9 cellular contexts compared by ENCODE assay signal in genomic region chr11:76266269-76266668, GRCh38. TPM values are rescaled to one million over a fixed set of nuclear protein-coding genes. Genes with fewer than 3 reads are reported as not detected.
DNase-seq lines count a peak whose midpoint lies in the region; ATAC-seq and TF ChIP-seq lines count a peak whose summit lies in the region.
"Had no signal": no experiment of that assay in that cellular context is flagged by ENCODE, and none has a peak within 500 bp of the region (broad histone marks: within the 10 kb centered on the region; RNA-seq: fewer than 3 reads in every experiment).

No MANE protein-coding gene starts in this region.

- H3K27ac Mint-ChIP-seq in MCF 10A (ENCODE audit: low read depth, unreplicated experiment) (peak overlapping the region; percentile 97), nephron progenitor cell (no peak overlapping the region), T-helper 17 cell (no peak overlapping the region)

- H3K27me3 Mint-ChIP-seq in MCF 10A (ENCODE audit: insufficient read depth, unreplicated experiment) = no peaks in the 10 kb centered on the region
- peaks cover 57% of the 10 kb centered on the region for H3K27me3 Mint-ChIP-seq in nephron progenitor cell (ENCODE audit: low read depth, poor library complexity)
- peaks cover 15% of the 10 kb centered on the region for H3K27me3 Mint-ChIP-seq in T-helper 17 cell

- no peak overlapping the region for H3K14ac ChIP-seq in mesenchymal stem cell (ENCODE audit: low read length in 2 of 2)

- no peak overlapping the region for H2BK12ac ChIP-seq in mesenchymal stem cell (ENCODE audit: low read length in 2 of 2)

- DNase-seq in AG04450 (ENCODE audit: low read depth, low spot score) (peak; percentile 8), HT1080 (ENCODE audit: low read depth) (peak; percentile 74), MCF 10A (ENCODE audit: unreplicated experiment) (peak; percentile 91), mesenchymal stem cell (peak; percentile 83), NCI-H345 treated with DMSO at 0.1 percent for 48 hours (lab: John Stamatoyannopoulos, UW; ENCODE audit: unreplicated experiment) (no peak), left lobe of liver (ENCODE audit: low spot score) (no peak), nephron progenitor cell (no peak), T-helper 17 cell (no peak)
- DNase-seq: DMS153 had no signal

- no peaks in the 10 kb centered on the region; the same call in 1 of the 2 replicates for H3K9me3 ChIP-seq in AG04450 (ENCODE audit: control insufficient read depth, insufficient read depth, low read length)
- no peaks in the 10 kb centered on the region for H3K9me3 ChIP-seq in mesenchymal stem cell (ENCODE audit: control insufficient read depth, low read length)
- no peaks in the 10 kb centered on the region for H3K9me3 ChIP-seq in T-helper 17 cell (ENCODE audit: control insufficient read depth, low read length, poor library complexity, severe bottlenecking)

- H3K4me2 ChIP-seq in mesenchymal stem cell (ENCODE audit: low read length, poor library complexity, severe bottlenecking) = no peak overlapping the region

- ATAC-seq in left lobe of liver (no peak), T-helper 17 cell (no peak)

- peaks cover 4% of the 10 kb centered on the region for H3K4me1 ChIP-seq in mesenchymal stem cell (ENCODE audit: control insufficient read depth, insufficient read depth, low read depth, low read length)

- no peak overlapping the region for H2BK5ac ChIP-seq in mesenchymal stem cell (ENCODE audit: low read depth, low read length, poor library complexity, severe bottlenecking)

- 22% methylated on average over 5 of the region's 6 CpGs for WGBS in mesenchymal stem cell

- no peaks in the 10 kb centered on the region for H3K79me1 ChIP-seq in mesenchymal stem cell (replicated peaks; ENCODE audit: low read length, poor library complexity, severe bottlenecking)

- H3K4me3 Mint-ChIP-seq in MCF 10A (ENCODE audit: unreplicated experiment) (peak overlapping the region; percentile 29), nephron progenitor cell (no peak overlapping the region), T-helper 17 cell (no peak overlapping the region)

- H4K8ac ChIP-seq in mesenchymal stem cell (ENCODE audit: low read length) = no peak overlapping the region

- H3K36me3 Mint-ChIP-seq in MCF 10A (ENCODE audit: insufficient read depth, unreplicated experiment) (no peaks in the 10 kb centered on the region), nephron progenitor cell (ENCODE audit: low read depth) (no peaks in the 10 kb centered on the region), T-helper 17 cell (ENCODE audit: low read depth) (no peaks in the 10 kb centered on the region)

- H3K4me3 ChIP-seq in AG04450 (ENCODE audit: low read depth, low read length) = no peak overlapping the region
- peak overlapping the region in 1 of 2 experiments; percentile 49 for H3K4me3 ChIP-seq in mesenchymal stem cell (ENCODE audit: insufficient read depth in 1 of 2, low read depth in 1 of 2, low read length in 2 of 2)

- H2AFZ ChIP-seq in mesenchymal stem cell (ENCODE audit: low read depth, low read length) = no peak overlapping the region

- H3K27ac ChIP-seq in AG04450 (ENCODE audit: low read depth, low read length) (no peak overlapping the region), mesenchymal stem cell (ENCODE audit: low read length, poor library complexity, severe bottlenecking) (no peak overlapping the region)

- H3K27me3 ChIP-seq in AG04450 (ENCODE audit: control insufficient read depth, insufficient read depth, low read length) = peaks cover 59% of the 10 kb centered on the region
- H3K27me3 ChIP-seq in mesenchymal stem cell (ENCODE audit: control insufficient read depth in 1 of 2, insufficient read depth in 1 of 2, low read length in 2 of 2) = peaks cover 9 to 67% of the 10 kb centered on the region in 2 experiments

- peak overlapping the region; percentile 87 for H3K9ac ChIP-seq in mesenchymal stem cell (ENCODE audit: low read length)

- TF ChIP-seq CTCF in AG04450 (IDR thresholded peaks at IDR 0.05; ENCODE audit: low read depth, low read length) (no peak), MCF 10A (IDR thresholded peaks at IDR 0.05; ENCODE audit: unreplicated experiment) (no peak), nephron progenitor cell (IDR thresholded peaks at IDR 0.05) (no peak)

- no peak overlapping the region for H2BK15ac ChIP-seq in mesenchymal stem cell (ENCODE audit: low read depth, poor library complexity, severe bottlenecking)

- no peak overlapping the region for H3K4ac ChIP-seq in mesenchymal stem cell (ENCODE audit: low read depth in 1 of 2, low read length in 2 of 2)

- no TSS peak for BruUV-seq in MCF 10A (replicated peaks; lab: Mats Ljungman, UMichigan)

- no peak overlapping the region for H3K18ac ChIP-seq in mesenchymal stem cell (ENCODE audit: low read depth in 1 of 2, low read length in 2 of 2)

- no peak overlapping the region for H2BK120ac ChIP-seq in mesenchymal stem cell (ENCODE audit: low read depth, low read length)

- intact Hi-C loops in MCF 10A (cut with micrococcal nuclease) = loop anchor here (1.0 kb wide), 1 partner anchor 31 kb away; no protein-coding TSS in a partner anchor

- H3K4me1 Mint-ChIP-seq in MCF 10A (ENCODE audit: insufficient read depth, unreplicated experiment) (peaks cover 9% of the 10 kb centered on the region), nephron progenitor cell (peaks cover 10% of the 10 kb centered on the region), T-helper 17 cell (peaks cover 5% of the 10 kb centered on the region)

- H4K91ac ChIP-seq in mesenchymal stem cell (ENCODE audit: low read length) = no peak overlapping the region

- H3K9me3 Mint-ChIP-seq in MCF 10A (ENCODE audit: unreplicated experiment) = peaks cover 7% of the 10 kb centered on the region
- no peaks in the 10 kb centered on the region for H3K9me3 Mint-ChIP-seq in nephron progenitor cell

- POLR2A ChIA-PET in AG04450 (lab: Yijun Ruan, JAX) (no interaction called here), MCF 10A (lab: Yijun Ruan, JAX) (interaction anchor here (0.5 to 2.2 kb wide), 5 partner anchors 11 to 307 kb away, joined by 3 to 20 read pairs (median 4); no protein-coding TSS in a partner anchor)

- CTCF ChIA-PET in AG04450 (lab: Charles Lee) = interaction anchor here (0.9 to 1.4 kb wide), 3 partner anchors 53 to 59 kb away, joined by 3 read pairs; no protein-coding TSS in a partner anchor
- CTCF ChIA-PET in MCF 10A (lab: Yijun Ruan, JAX) = interaction anchor here (0.6 to 2.5 kb wide), 2 partner anchors 21 to 58 kb away, joined by 3 to 10 read pairs; no protein-coding TSS in a partner anchor

- H3K36me3 ChIP-seq in mesenchymal stem cell (ENCODE audit: control insufficient read depth in 1 of 2, insufficient read depth in 2 of 2, low read depth in 1 of 2, low read length in 2 of 2) = no peaks in the 10 kb centered on the region

- H3K23ac ChIP-seq in mesenchymal stem cell (ENCODE audit: low read length in 2 of 2) = no peak overlapping the region

- H2AK5ac ChIP-seq in mesenchymal stem cell (ENCODE audit: low read length, severe bottlenecking) = no peak overlapping the region

RNA-seq across cellular contexts. Expression of gene WNT11, which starts 60.0 kb away (rescaled TPM):
- not detected in 2 replicates for polyA plus RNA-seq in AG04450 (2011; rRNA removed)
- polyA minus RNA-seq in AG04450 (2011; rRNA and poly(A)+ RNA removed) = not detected in 2 replicates
- total RNA-seq in HT1080 (2014; rRNA removed; shearing (Covaris generic)) = not detected in 2 replicates
- polyA plus RNA-seq in HT1080 (2015; cell fraction: cytosol; rRNA removed) = not detected in 2 replicates
- polyA plus RNA-seq in HT1080 (2015; cell fraction: nucleus; rRNA removed) = not detected in 2 replicates
- total RNA-seq in MCF 10A (2022) = not detected in 2 replicates
- polyA plus RNA-seq in mesenchymal stem cell (2013, experiment 1 of 2) = not detected
- not detected for polyA plus RNA-seq in mesenchymal stem cell (2013, experiment 2 of 2)
- total RNA-seq in left lobe of liver = 3.4 TPM
- 1 to 10 TPM in 1 of 2 donors, under 1 TPM in 1; 0.57 to 2.1 TPM for total RNA-seq in T-helper 17 cell

Comparison
In these comparisons a context has a peak if more than half of its experiments do, and no peak if none do; other contexts are left out.
1. DNase-seq: peak in AG04450 (single experiment), HT1080 (single experiment), MCF 10A (single experiment) and mesenchymal stem cell (single experiment); none in NCI-H345 treated with DMSO at 0.1 percent for 48 hours (single experiment), left lobe of liver (single experiment), nephron progenitor cell (single experiment) and T-helper 17 cell (0 of 3).